In genomic region chr7:41969713-41970112, GRCh38 we compare ENCODE assay signal across 25 cellular contexts.
"Had no signal": no experiment of that assay in that cellular context is flagged by ENCODE, and none has a peak within 500 bp of the region (broad histone marks: within the 10 kb centered on the region; RNA-seq: fewer than 3 reads in every experiment).

No MANE protein-coding gene starts in this region.

- DNase-seq: activated B cell treated with CpG ODN at 0.5 μM for 24 hours; activated CD4-positive, alpha-beta T cell treated with anti-CD3 and anti-CD28 coated beads for 36 hours; activated CD4-positive, alpha-beta T cell treated with anti-CD3 and anti-CD28 coated beads, Interleukin-2, amount 50 U/mL, for 48 hours; activated effector memory CD4-positive, alpha-beta T cell treated with Interleukin-2 at 50 U/mL for 16 hours; activated naive CD4-positive, alpha-beta T cell treated with anti-CD3 and anti-CD28 coated beads for 36 hours; activated T-cell treated with anti-CD3 and anti-CD28 coated beads, Interleukin-2, amount 50 U/mL, for 48 hours; anterior cingulate cortex; body of pancreas; head of caudate nucleus; hypothalamus; left ventricle myocardium superior; mammary epithelial cell; midbrain; right lobe of liver; small intestine; stimulated activated CD4-positive, alpha-beta T cell treated with anti-CD3 and anti-CD28 coated beads, Interleukin-4, amount 100 ng/mL, for 1 hour; stimulated activated naive CD4-positive, alpha-beta T cell; T1000; testis had no signal

- H3K4me3 ChIP-seq: body of pancreas, gastroesophageal sphincter, right lobe of liver, testis, vagina had no signal

- H3K4me3 Mint-ChIP-seq: activated B cell treated with CpG ODN at 0.5 μM for 24 hours; activated CD4-positive, alpha-beta T cell treated with anti-CD3 and anti-CD28 coated beads for 36 hours; activated naive CD4-positive, alpha-beta T cell treated with anti-CD3 and anti-CD28 coated beads for 36 hours; natural killer cell treated with Interleukin-12 subunit alpha and Interleukin-12 subunit beta and Interleukin-15 and Interleukin-18, amount 100 ng/mL, for 72 hours; T-helper 1 cell treated with Interleukin-12 subunit alpha and Interleukin-12 subunit beta and Interleukin-4 antibody, amounts not matched to agents 30 μg/mL and 1 μg/mL, for 36 hours; type B pancreatic cell had no signal

- H3K27me3 ChIP-seq: body of pancreas, gastroesophageal sphincter, right lobe of liver, testis, vagina had no signal

- ATAC-seq: activated CD4-positive, alpha-beta T cell treated with anti-CD3 and anti-CD28 coated beads for 36 hours; body of pancreas; gastroesophageal sphincter; left ventricle myocardium superior; natural killer cell treated with Interleukin-12 subunit alpha and Interleukin-12 subunit beta and Interleukin-15 and Interleukin-18, amount 100 ng/mL, for 72 hours; right lobe of liver had no signal

- H3K27me3 Mint-ChIP-seq: activated B cell treated with CpG ODN at 0.5 μM for 24 hours, type B pancreatic cell had no signal

- H3K4me1 Mint-ChIP-seq: activated B cell treated with CpG ODN at 0.5 μM for 24 hours; activated CD4-positive, alpha-beta T cell treated with anti-CD3 and anti-CD28 coated beads for 36 hours had no signal

- H3K4me1 ChIP-seq: body of pancreas, gastroesophageal sphincter, right lobe of liver, testis, vagina had no signal

- H3K9me3 ChIP-seq: body of pancreas, gastroesophageal sphincter, right lobe of liver, testis, vagina had no signal

- H3K27ac ChIP-seq: body of pancreas, epithelial cell of prostate, gastroesophageal sphincter, right lobe of liver, testis, vagina had no signal

- H3K36me3 Mint-ChIP-seq: natural killer cell treated with Interleukin-12 subunit alpha and Interleukin-12 subunit beta and Interleukin-15 and Interleukin-18, amount 100 ng/mL, for 72 hours had no signal

- H3K27ac Mint-ChIP-seq: activated B cell treated with CpG ODN at 0.5 μM for 24 hours; activated CD4-positive, alpha-beta T cell treated with anti-CD3 and anti-CD28 coated beads for 36 hours; activated naive CD4-positive, alpha-beta T cell treated with anti-CD3 and anti-CD28 coated beads for 36 hours; natural killer cell treated with Interleukin-12 subunit alpha and Interleukin-12 subunit beta and Interleukin-15 and Interleukin-18, amount 100 ng/mL, for 72 hours; T-helper 1 cell treated with Interleukin-12 subunit alpha and Interleukin-12 subunit beta and Interleukin-4 antibody, amounts not matched to agents 30 μg/mL and 1 μg/mL, for 36 hours; type B pancreatic cell had no signal

- H3K9me3 Mint-ChIP-seq: activated B cell treated with CpG ODN at 0.5 μM for 24 hours; activated naive CD4-positive, alpha-beta T cell treated with anti-CD3 and anti-CD28 coated beads for 36 hours; natural killer cell treated with Interleukin-12 subunit alpha and Interleukin-12 subunit beta and Interleukin-15 and Interleukin-18, amount 100 ng/mL, for 72 hours; T-helper 1 cell treated with Interleukin-12 subunit alpha and Interleukin-12 subunit beta and Interleukin-4 antibody, amounts not matched to agents 30 μg/mL and 1 μg/mL, for 36 hours; type B pancreatic cell had no signal

- H3K36me3 ChIP-seq: right lobe of liver had no signal
